Comparison of ENCODE assay signal across 10 cellular contexts in the genomic region with DNA sequence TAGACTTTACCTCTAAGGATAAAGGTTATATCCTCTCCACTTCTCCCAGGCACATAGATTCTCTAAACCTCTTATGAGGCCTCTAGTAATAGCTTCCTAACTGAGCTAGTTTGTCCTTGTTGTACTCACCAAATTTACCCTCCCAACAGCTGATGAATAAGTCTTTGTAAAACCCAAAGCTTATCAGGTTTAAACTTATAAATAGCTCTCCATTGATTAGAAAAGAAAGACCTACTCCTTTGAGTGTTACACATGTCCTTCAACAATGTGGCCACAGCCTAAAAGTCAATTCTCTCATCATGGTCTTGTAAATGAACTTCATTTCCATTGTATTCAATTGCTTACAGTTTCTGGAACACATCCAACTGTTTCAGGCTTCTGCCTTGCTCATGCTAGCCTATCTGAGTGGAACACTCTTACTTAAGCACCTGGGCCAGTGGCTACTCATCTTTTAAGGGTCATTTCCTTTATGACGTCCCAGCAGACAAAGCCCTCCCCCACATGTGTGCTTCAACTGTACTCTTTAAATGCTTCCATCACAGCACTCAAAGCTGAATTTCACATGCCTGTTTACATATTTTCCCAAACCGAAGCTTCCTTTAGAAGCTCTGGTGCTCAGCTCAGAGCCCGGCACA.
DNase-seq lines count a peak whose midpoint lies in the region; ATAC-seq and TF ChIP-seq lines count a peak whose summit lies in the region.
"Had no signal": no experiment of that assay in that cellular context is flagged by ENCODE, and none has a peak within 500 bp of the region (broad histone marks: within the 10 kb centered on the region; RNA-seq: fewer than 3 reads in every experiment).

No MANE protein-coding gene starts in this region.

- ATAC-seq in HG02763 (IDR thresholded peaks at IDR 0.05; ENCODE audit: unreplicated experiment): no peak
- ATAC-seq in HG03432 (IDR thresholded peaks at IDR 0.05; ENCODE audit: unreplicated experiment): no peak
- ATAC-seq in HG02798 (IDR thresholded peaks at IDR 0.05; ENCODE audit: poor library complexity, unreplicated experiment): no peak
- no peak for ATAC-seq in GM21447 (IDR thresholded peaks at IDR 0.05; ENCODE audit: unreplicated experiment)

- H3K9me3 ChIP-seq in BE2C (no peaks in the 10 kb centered on the region), WERI-Rb-1 (ENCODE audit: severe bottlenecking) (no peaks in the 10 kb centered on the region)

- DNase-seq in BE2C (peak; percentile 9), NCI-H1092 (lab: John Stamatoyannopoulos, UW) (peak; percentile 56), WERI-Rb-1 (no peak), iris pigment epithelial cell (ENCODE audit: low read depth) (peak; percentile 85)
- DNase-seq: activated CD4-positive, CD25-positive, alpha-beta regulatory T cell; CD8-positive, alpha-beta memory T cell had no signal

- no peak overlapping the region for H3K4me3 ChIP-seq in BE2C (ENCODE audit: low read depth, low read length)
- no peak overlapping the region for H3K4me3 ChIP-seq in WERI-Rb-1 (ENCODE audit: low read depth, low read length)

- H3K4me1 ChIP-seq in BE2C: peaks cover 6% of the 10 kb centered on the region

- TF ChIP-seq CTCF in BE2C (IDR thresholded peaks at IDR 0.05; ENCODE audit: low read depth, low read length) (no peak), WERI-Rb-1 (IDR thresholded peaks at IDR 0.05; ENCODE audit: low read depth, low read length) (no peak)

- no peaks in the 10 kb centered on the region for H3K36me3 ChIP-seq in BE2C
- H3K36me3 ChIP-seq in WERI-Rb-1: peaks cover 3% of the 10 kb centered on the region

- H3K27ac ChIP-seq in WERI-Rb-1: peak overlapping the region; percentile 33; the same call in 1 of the 2 replicates

- H3K27me3 ChIP-seq in BE2C (no peaks in the 10 kb centered on the region), WERI-Rb-1 (ENCODE audit: insufficient read depth, low read depth, severe bottlenecking) (no peaks in the 10 kb centered on the region)
